21 cellular contexts compared by ENCODE assay signal in genomic region chr6:29793796-29794195, GRCh38. TPM values are rescaled to one million over a fixed set of nuclear protein-coding genes. Genes with fewer than 3 reads are reported as not detected.
DNase-seq lines count a peak whose midpoint lies in the region; ATAC-seq and TF ChIP-seq lines count a peak whose summit lies in the region.
"Had no signal": no experiment of that assay in that cellular context is flagged by ENCODE, and none has a peak within 500 bp of the region (broad histone marks: within the 10 kb centered on the region; RNA-seq: fewer than 3 reads in every experiment).

No MANE protein-coding gene starts in this region.

- peaks cover 13% of the 10 kb centered on the region for H3K4me1 ChIP-seq in CD8-positive, alpha-beta memory T cell (ENCODE audit: insufficient read depth, low read length)
- H3K4me1 ChIP-seq in aorta (ENCODE audit: control insufficient read depth in 1 of 2, insufficient read depth in 2 of 2, low read length in 2 of 2): no peaks in the 10 kb centered on the region

- intact Hi-C loops in aorta (cut with DNase I): loop anchor here in 1 of 2 donors (5.0 kb wide), 1 partner anchor 46 kb away; no protein-coding TSS in a partner anchor

- ATAC-seq in activated T-helper 17 cell treated with anti-CD3 and anti-CD28 coated beads, Interleukin-2, amount 50 U/mL, for 72 hours (replicated peaks): no peak
- ATAC-seq in naive B cell (ENCODE audit: low read depth in 2 of 2): no peak
- ATAC-seq in aorta (ENCODE audit: low FRiP score): no peak
- no peak for ATAC-seq in effector memory CD8-positive, alpha-beta T cell (replicated peaks)
- ATAC-seq: HepG2, Right ventricle myocardium inferior had no signal

- POLR2A ChIA-PET in CD8-positive, alpha-beta memory T cell (lab: Charles Lee): no interaction called here

- H3K9me3 ChIP-seq in CD8-positive, alpha-beta memory T cell (ENCODE audit: low read length): no peaks in the 10 kb centered on the region
- peaks cover 2% of the 10 kb centered on the region for H3K9me3 ChIP-seq in aorta (ENCODE audit: control insufficient read depth, low read length)
- H3K9me3 ChIP-seq: Peyer's patch had no signal

- no peaks in the 10 kb centered on the region for H3K27me3 ChIP-seq in CD8-positive, alpha-beta memory T cell (ENCODE audit: insufficient read depth, low read length, poor library complexity, severe bottlenecking)
- H3K27me3 ChIP-seq in aorta (ENCODE audit: control insufficient read depth in 1 of 2, insufficient read depth in 2 of 2, low read length in 1 of 2): no peaks in the 10 kb centered on the region
- H3K27me3 ChIP-seq: Peyer's patch had no signal

- peak; percentile 40 for DNase-seq in NCI-H82 (lab: John Stamatoyannopoulos, UW)
- DNase-seq in NCI-H82 treated with DMSO at 0.1 percent for 48 hours (lab: John Stamatoyannopoulos, UW; ENCODE audit: unreplicated experiment): no peak
- no peak for DNase-seq in CD8-positive, alpha-beta memory T cell
- no peak for DNase-seq in naive B cell
- no peak for DNase-seq in GM10266 (ENCODE audit: extremely low spot score)
- DNase-seq in aorta: no peak
- no peak for DNase-seq in effector memory CD8-positive, alpha-beta T cell
- DNase-seq: 8988T, DMS79 treated with DMSO at 0.1 percent for 48 hours, H7, MV-4-11, NCI-H1417, NCI-H187, NCI-H2107, NCI-H510A treated with DMSO at 0.1 percent for 48 hours, Peyer's patch had no signal

- peaks cover 13 to 49% of the 10 kb centered on the region in 2 donors for H3K27me3 Mint-ChIP-seq in CD8-positive, alpha-beta memory T cell
- peaks cover 29% of the 10 kb centered on the region for H3K27me3 Mint-ChIP-seq in activated T-helper 17 cell treated with anti-CD3 and anti-CD28 coated beads, Interleukin-2, amount 50 U/mL, for 72 hours
- H3K27me3 Mint-ChIP-seq in naive B cell: peaks cover 25 to 53% (median 36%) of the 10 kb centered on the region in 3 donors
- peaks cover 35 to 51% of the 10 kb centered on the region in 2 donors for H3K27me3 Mint-ChIP-seq in effector memory CD8-positive, alpha-beta T cell

- H3K36me3 ChIP-seq in CD8-positive, alpha-beta memory T cell (ENCODE audit: insufficient read depth, low read length): no peaks in the 10 kb centered on the region
- H3K36me3 ChIP-seq in aorta (ENCODE audit: control insufficient read depth in 1 of 2, insufficient read depth in 2 of 2, low read length in 1 of 2): no peaks in the 10 kb centered on the region
- H3K36me3 ChIP-seq: Peyer's patch had no signal

- no peak overlapping the region for H3K27ac ChIP-seq in CD8-positive, alpha-beta memory T cell (ENCODE audit: low read depth, low read length)
- H3K27ac ChIP-seq in aorta (ENCODE audit: low read depth in 1 of 2, low read length in 2 of 2): no peak overlapping the region
- H3K27ac ChIP-seq: KMS-11, Peyer's patch had no signal

- peaks cover 0 to 2% (median 1%) of the 10 kb centered on the region in 3 donors for H3K36me3 Mint-ChIP-seq in CD8-positive, alpha-beta memory T cell
- no peaks in the 10 kb centered on the region for H3K36me3 Mint-ChIP-seq in activated T-helper 17 cell treated with anti-CD3 and anti-CD28 coated beads, Interleukin-2, amount 50 U/mL, for 72 hours (ENCODE audit: low read depth)
- H3K36me3 Mint-ChIP-seq in naive B cell: peaks cover 0 to 4% of the 10 kb centered on the region in 2 donors
- H3K36me3 Mint-ChIP-seq in effector memory CD8-positive, alpha-beta T cell (ENCODE audit: insufficient read depth): no peaks in the 10 kb centered on the region

- no peak overlapping the region for H3K4me3 ChIP-seq in CD8-positive, alpha-beta memory T cell (ENCODE audit: low read length)
- H3K4me3 ChIP-seq in aorta (ENCODE audit: low read length in 2 of 2): no peak overlapping the region
- H3K4me3 ChIP-seq: Peyer's patch had no signal

- peak overlapping the region in 6 of 7 donors; percentile 41 to 91 (median 87) for H3K4me3 Mint-ChIP-seq in CD8-positive, alpha-beta memory T cell
- H3K4me3 Mint-ChIP-seq in activated T-helper 17 cell treated with anti-CD3 and anti-CD28 coated beads, Interleukin-2, amount 50 U/mL, for 72 hours: peak overlapping the region; percentile 75
- H3K4me3 Mint-ChIP-seq in naive B cell: peak overlapping the region in 6 of 8 donors; percentile 41 to 92 (median 87)
- no peak overlapping the region for H3K4me3 Mint-ChIP-seq in effector memory CD8-positive, alpha-beta T cell

- CTCF ChIA-PET in CD8-positive, alpha-beta memory T cell (lab: Charles Lee): interaction anchor here (0.8 kb wide), 1 partner anchor 182 kb away, joined by 3 read pairs; no protein-coding TSS in a partner anchor

- 48 to 78% methylated on average over 3 of the region's 3 CpGs for WGBS in aorta, 2 donors

- peaks cover 14 to 23% (median 21%) of the 10 kb centered on the region in 3 donors for H3K4me1 Mint-ChIP-seq in CD8-positive, alpha-beta memory T cell
- H3K4me1 Mint-ChIP-seq in activated T-helper 17 cell treated with anti-CD3 and anti-CD28 coated beads, Interleukin-2, amount 50 U/mL, for 72 hours: peaks cover 7% of the 10 kb centered on the region
- peaks cover 7 to 27% (median 16%) of the 10 kb centered on the region in 3 donors for H3K4me1 Mint-ChIP-seq in naive B cell
- H3K4me1 Mint-ChIP-seq in effector memory CD8-positive, alpha-beta T cell (ENCODE audit: low read depth in 2 of 2): peaks cover 6 to 13% of the 10 kb centered on the region in 2 donors

- no peak for TF ChIP-seq CTCF in GM10266 (IDR thresholded peaks at IDR 0.05; ENCODE audit: control insufficient read depth, insufficient read depth, low read depth, missing control alignments)

- peak overlapping the region in 1 of 8 donors; percentile 95 for H3K27ac Mint-ChIP-seq in CD8-positive, alpha-beta memory T cell
- H3K27ac Mint-ChIP-seq in activated T-helper 17 cell treated with anti-CD3 and anti-CD28 coated beads, Interleukin-2, amount 50 U/mL, for 72 hours: no peak overlapping the region
- H3K27ac Mint-ChIP-seq in naive B cell: no peak overlapping the region
- peak overlapping the region in 1 of 2 donors; percentile 59 for H3K27ac Mint-ChIP-seq in effector memory CD8-positive, alpha-beta T cell

- peaks cover 0 to 3% (median 1%) of the 10 kb centered on the region in 5 donors for H3K9me3 Mint-ChIP-seq in CD8-positive, alpha-beta memory T cell
- H3K9me3 Mint-ChIP-seq in activated T-helper 17 cell treated with anti-CD3 and anti-CD28 coated beads, Interleukin-2, amount 50 U/mL, for 72 hours: no peaks in the 10 kb centered on the region
- H3K9me3 Mint-ChIP-seq in naive B cell: peaks cover 0 to 5% (median 2%) of the 10 kb centered on the region in 7 donors
- H3K9me3 Mint-ChIP-seq in effector memory CD8-positive, alpha-beta T cell: no peaks in the 10 kb centered on the region

RNA-seq across cellular contexts. Expression of gene HLA-G, which starts 33.8 kb away (rescaled TPM):
- under 1 TPM; 0.59 to 0.69 TPM for total RNA-seq in CD8-positive, alpha-beta memory T cell
- polyA plus RNA-seq in CD8-positive, alpha-beta memory T cell: 3.2 TPM
- total RNA-seq in activated T-helper 17 cell treated with anti-CD3 and anti-CD28 coated beads, Interleukin-2, amount 50 U/mL, for 72 hours: 1 to 10 TPM in 1 of 2 donors, not detected in 1; 2.5 TPM
- polyA plus RNA-seq in naive B cell (ENCODE audit: low read depth in 6 of 6) (1 to 10 TPM in 5 of 6 donors, under 1 TPM in 1; 0.23 to 5.5 (median 1.4) TPM), aorta (under 1 TPM in 1 of 2 donors, not detected in 1; 0.88 TPM)
- total RNA-seq in aorta: 1 to 10 TPM in 1 of 2 donors, under 1 TPM in 1; 0.29 to 1.3 TPM
- total RNA-seq: Right ventricle myocardium inferior had no signal
- polyA plus RNA-seq: AG04450 had no signal

Comparison
In these comparisons a context has a peak if more than half of its experiments do, and no peak if none do; other contexts are left out.
1. H3K4me3 Mint-ChIP-seq: peak in CD8-positive, alpha-beta memory T cell (6 of 7), activated T-helper 17 cell treated with anti-CD3 and anti-CD28 coated beads, Interleukin-2, amount 50 U/mL, for 72 hours (single experiment) and naive B cell (6 of 8); none in effector memory CD8-positive, alpha-beta T cell (0 of 2).